In genomic region chr7:47546728-47547494, GRCh38 we compare ENCODE assay signal across 17 cellular contexts.
"Had no signal": no experiment of that assay in that cellular context is flagged by ENCODE, and none has a peak within 500 bp of the region (broad histone marks: within the 10 kb centered on the region; RNA-seq: fewer than 3 reads in every experiment).

No MANE protein-coding gene starts in this region.

- H3K9me3 Mint-ChIP-seq: activated CD4-positive, alpha-beta T cell treated with anti-CD3 and anti-CD28 coated beads, Interleukin-2, amount 10 ng/mL, durations not matched to agents 24 days and 14 days; central memory CD8-positive, alpha-beta T cell; WTC11 had no signal

- H3K4me1 ChIP-seq: body of pancreas, parathyroid adenoma had no signal

- DNase-seq: activated CD4-positive, alpha-beta T cell treated with anti-CD3 and anti-CD28 coated beads, Interleukin-2, amount 10 ng/mL, durations not matched to agents 24 days and 14 days; activated gamma-delta T cell treated with Interleukin-2 at 50 U/mL for 16 hours; amygdala; body of pancreas; effector memory CD8-positive, alpha-beta T cell; foreskin keratinocyte; kidney glomerular epithelial cell; mesendoderm; SW 1271; uterus had no signal

- H3K36me3 ChIP-seq: uterus had no signal

- H3K36me3 Mint-ChIP-seq: activated naive CD8-positive, alpha-beta T cell; WTC11 had no signal

- H3K9ac ChIP-seq: parathyroid adenoma had no signal

- H3K9me3 ChIP-seq: body of pancreas, thoracic aorta, uterus had no signal

- H3K27me3 ChIP-seq: body of pancreas, foreskin keratinocyte, uterus had no signal

- H3K4me1 Mint-ChIP-seq: activated CD4-positive, alpha-beta T cell treated with anti-CD3 and anti-CD28 coated beads, Interleukin-2, amount 10 ng/mL, durations not matched to agents 24 days and 14 days; central memory CD8-positive, alpha-beta T cell had no signal

- H3K4me3 ChIP-seq: body of pancreas, skin epidermis, thoracic aorta, uterus had no signal

- FAIRE-seq: TTC549 had no signal

- H3K27ac ChIP-seq: body of pancreas, foreskin keratinocyte, parathyroid adenoma, skin epidermis, thoracic aorta, uterus had no signal

- H3K27ac Mint-ChIP-seq: activated CD4-positive, alpha-beta T cell treated with anti-CD3 and anti-CD28 coated beads, Interleukin-2, amount 10 ng/mL, durations not matched to agents 24 days and 14 days; activated naive CD8-positive, alpha-beta T cell; effector memory CD8-positive, alpha-beta T cell; WTC11 had no signal

- ATAC-seq: body of pancreas; effector memory CD8-positive, alpha-beta T cell; foreskin keratinocyte; WTC11 had no signal

- H3K4me3 Mint-ChIP-seq: activated CD4-positive, alpha-beta T cell treated with anti-CD3 and anti-CD28 coated beads, Interleukin-2, amount 10 ng/mL, durations not matched to agents 24 days and 14 days; activated naive CD8-positive, alpha-beta T cell; central memory CD8-positive, alpha-beta T cell; effector memory CD8-positive, alpha-beta T cell; WTC11 had no signal

- H3K27me3 Mint-ChIP-seq: activated CD4-positive, alpha-beta T cell treated with anti-CD3 and anti-CD28 coated beads, Interleukin-2, amount 10 ng/mL, durations not matched to agents 24 days and 14 days; activated naive CD8-positive, alpha-beta T cell; central memory CD8-positive, alpha-beta T cell had no signal

- H2AFZ ChIP-seq: parathyroid adenoma had no signal
